24 cellular contexts compared by ENCODE assay signal in the genomic region with DNA sequence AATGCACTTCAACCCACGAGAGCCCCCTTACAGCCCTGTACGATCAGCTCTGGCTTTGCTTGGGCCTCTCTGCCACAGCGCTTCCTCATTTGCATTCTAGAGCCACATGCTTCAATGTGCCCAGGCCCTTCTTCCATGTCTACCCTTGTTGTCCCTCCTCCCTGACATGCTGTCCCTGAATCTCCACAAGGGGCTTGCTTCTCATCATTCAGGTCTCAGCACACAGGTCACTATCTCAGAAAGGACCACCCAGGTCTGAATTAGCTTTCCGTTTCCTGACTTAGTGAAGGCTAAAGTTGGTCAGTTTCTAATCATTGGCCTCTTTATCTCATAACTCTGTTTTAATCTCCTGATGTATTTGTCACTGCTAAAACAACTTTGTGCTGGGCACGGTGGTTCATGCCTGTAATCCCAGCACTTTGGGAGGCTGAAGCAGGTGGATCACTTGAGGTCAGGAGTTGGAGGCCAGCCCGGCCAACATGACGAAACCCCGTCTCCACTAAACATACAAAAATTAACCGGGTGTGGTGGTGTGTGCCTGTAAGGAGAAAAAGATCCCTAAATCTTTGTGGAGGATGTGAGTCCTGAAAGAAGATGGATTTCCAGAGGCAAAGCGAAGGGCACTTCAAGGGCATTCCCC. TPM values are rescaled to one million over a fixed set of nuclear protein-coding genes. Genes with fewer than 3 reads are reported as not detected.
"Had no signal": no experiment of that assay in that cellular context is flagged by ENCODE, and none has a peak within 500 bp of the region (broad histone marks: within the 10 kb centered on the region; RNA-seq: fewer than 3 reads in every experiment).

No MANE protein-coding gene starts in this region.

- H3K4me3 ChIP-seq: coronary artery, gastrocnemius medialis, heart right ventricle, left ventricle myocardium inferior, suprapubic skin, thyroid gland, upper lobe of left lung, vagina had no signal

- H3K27ac ChIP-seq: coronary artery, gastrocnemius medialis, heart right ventricle, left ventricle myocardium inferior, suprapubic skin, vagina had no signal

- DNase-seq: effector CD4-positive, alpha-beta T cell; gastrocnemius medialis; heart right ventricle; hypothalamus; islet precursor cell; left ventricle myocardium inferior; natural killer cell; posterior cingulate gyrus; stimulated activated CD4-positive, alpha-beta T cell treated with anti-CD3 and anti-CD28 coated beads, Interleukin-2, amount 100 ng/mL, for 24 hours; stimulated activated naive CD4-positive, alpha-beta T cell had no signal

- H3K27me3 ChIP-seq: gastrocnemius medialis, heart right ventricle, suprapubic skin, thyroid gland, upper lobe of left lung, vagina had no signal

- H3K9me3 ChIP-seq: gastrocnemius medialis, heart right ventricle, left ventricle myocardium inferior, suprapubic skin, thyroid gland, upper lobe of left lung, vagina had no signal

- H3K4me1 Mint-ChIP-seq: neural crest cell had no signal

- H3K4me1 ChIP-seq: gastrocnemius medialis, heart right ventricle, left ventricle myocardium inferior, suprapubic skin, vagina had no signal

- H3K4me3 Mint-ChIP-seq: natural killer cell, neural crest cell had no signal

- H3K9me3 Mint-ChIP-seq: natural killer cell, neural crest cell had no signal

- H3K36me3 ChIP-seq: gastrocnemius medialis, heart right ventricle, left ventricle myocardium inferior, suprapubic skin, thyroid gland, upper lobe of left lung, vagina had no signal

- H3K27ac Mint-ChIP-seq: natural killer cell had no signal

- H3K36me3 Mint-ChIP-seq: natural killer cell had no signal

- ATAC-seq: gastrocnemius medialis, sciatic nerve had no signal

RNA-seq across cellular contexts. Expression of a gene that starts 17.9 kb away (rescaled TPM):
- total RNA-seq: chondrocyte, fibroblast of lung, gastrocnemius medialis, left ventricle myocardium inferior, lung microvascular endothelial cell, myocyte, natural killer cell, neural crest cell, osteocyte, pulmonary artery endothelial cell, skeletal muscle tissue, vagina had no signal
- polyA plus RNA-seq: fibroblast of lung had no signal
